1 cellular context compared by ENCODE assay signal in the genomic region with DNA sequence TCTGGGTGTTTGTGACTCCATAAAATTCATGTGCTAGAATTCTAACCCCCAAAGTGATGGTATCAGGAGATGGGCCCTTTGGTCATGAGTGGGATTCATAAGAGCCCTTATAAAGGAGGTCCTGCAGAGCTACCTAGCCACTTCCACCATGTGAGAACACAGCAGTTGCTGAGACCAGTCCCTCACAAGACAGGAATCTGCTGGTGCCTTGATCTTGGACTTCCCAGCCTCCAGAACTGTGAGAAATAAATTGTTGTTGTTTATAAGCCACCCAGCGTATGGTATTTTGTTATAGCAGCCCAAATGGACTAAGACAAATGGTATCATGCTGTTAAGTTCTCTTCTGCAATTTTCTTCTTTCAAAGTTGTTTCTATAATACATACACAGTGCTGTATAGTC.
TF ChIP-seq lines count a peak whose summit lies in the region.

No MANE protein-coding gene starts in this region.

TF ChIP-seq in GM23338, 12 proteins besides CTCF, POLR2A, EP300 and RAD21 (continued from another document):
- TF ChIP-seq POLR2AphosphoS5 (IDR thresholded peaks at IDR 0.05; ENCODE audit: low read depth) (no peak), ZNF331 (CRISPR knock-in tag; IDR thresholded peaks at IDR 0.05; ENCODE audit: low read depth) (no peak)
TF ChIP-seq in GM23338: peak in this region for 0.
